ENCODE assay signal across 8 cellular contexts in genomic region chr3:129942296-129942695, GRCh38. TPM values are rescaled to one million over a fixed set of nuclear protein-coding genes. Genes with fewer than 3 reads are reported as not detected.
DNase-seq lines count a peak whose midpoint lies in the region; ATAC-seq and TF ChIP-seq lines count a peak whose summit lies in the region.

No MANE protein-coding gene starts in this region.

- no peaks in the 10 kb centered on the region for H4K20me1 ChIP-seq in DOHH2 (ENCODE audit: control insufficient read depth, insufficient read depth, low read depth, low read length)

- H3K9me2 ChIP-seq in DOHH2 (replicated peaks; ENCODE audit: control insufficient read depth, low read length) = no peaks in the 10 kb centered on the region

- POLR2A ChIA-PET in HEK293 (lab: Yijun Ruan, JAX) = interaction anchor here (0.9 kb wide), 1 partner anchor 164 kb away, joined by 3 read pairs; no protein-coding TSS in a partner anchor

- peak; percentile 80 for DNase-seq in NCI-H2196 (lab: John Stamatoyannopoulos, UW; ENCODE audit: unreplicated experiment)
- DNase-seq in activated CD4-positive, alpha-beta T cell treated with anti-CD3 and anti-CD28 coated beads, Interleukin-2, amount 50 U/mL, for 1 hour = peak; percentile 12
- no peak for DNase-seq in epithelial cell of proximal tubule (ENCODE audit: low read depth)
- peak; percentile 80 for DNase-seq in midbrain (lab: John Stamatoyannopoulos, UW)
- DNase-seq in thoracic aorta (ENCODE audit: low spot score) = no peak
- no peak for DNase-seq in effector CD4-positive, alpha-beta T cell

- no peaks in the 10 kb centered on the region for H3F3A ChIP-seq in DOHH2 (ENCODE audit: control insufficient read depth, insufficient read depth)

- H3K4me3 ChIP-seq in DOHH2 (ENCODE audit: low read length) (no peak overlapping the region), HEK293 (ENCODE audit: low read depth, low read length) (no peak overlapping the region), epithelial cell of proximal tubule (ENCODE audit: low read depth, low read length) (no peak overlapping the region), thoracic aorta (no peak overlapping the region)

- H3K9me3 ChIP-seq in DOHH2 (ENCODE audit: control insufficient read depth, insufficient read depth, low read length) (no peaks in the 10 kb centered on the region), HEK293 (ENCODE audit: control insufficient read depth, insufficient read depth, low read depth, low read length) (no peaks in the 10 kb centered on the region), thoracic aorta (no peaks in the 10 kb centered on the region)

- peak; percentile 75 for TF ChIP-seq CTCF in DOHH2 (IDR thresholded peaks at IDR 0.05; ENCODE audit: low read depth, low read length, poor library complexity, severe bottlenecking)
- TF ChIP-seq CTCF in HEK293 (tag by site-specific recombination; IDR thresholded peaks at IDR 0.05) = peak; percentile 66; the same call in 1 of the 2 replicates
- TF ChIP-seq CTCF in epithelial cell of proximal tubule (conservative IDR thresholded peaks at IDR 0.05; ENCODE audit: low read depth, low read length) = peak; percentile 79
- peak; percentile 55 for TF ChIP-seq CTCF in thoracic aorta (IDR thresholded peaks at IDR 0.05)

- CTCF ChIA-PET in HEK293 (lab: Yijun Ruan, JAX) = interaction anchor here (0.5 to 4.1 kb wide), 27 partner anchors 9 to 860 kb away, joined by 3 to 54 read pairs (median 4); no protein-coding TSS in a partner anchor

- H3K36me3 ChIP-seq in DOHH2 (ENCODE audit: control insufficient read depth, low read length) (no peaks in the 10 kb centered on the region), HEK293 (ENCODE audit: control insufficient read depth in 2 of 2, insufficient read depth in 1 of 2, low read length in 2 of 2) (no peaks in the 10 kb centered on the region), thoracic aorta (no peaks in the 10 kb centered on the region)

- no peaks in the 10 kb centered on the region for H3K79me2 ChIP-seq in DOHH2 (ENCODE audit: control insufficient read depth, low read length)

- H3K4me1 ChIP-seq in DOHH2 (ENCODE audit: control insufficient read depth, low read length) = no peaks in the 10 kb centered on the region
- no peaks in the 10 kb centered on the region for H3K4me1 ChIP-seq in HEK293 (ENCODE audit: control insufficient read depth, insufficient read depth, low read length)
- H3K4me1 ChIP-seq in thoracic aorta (ENCODE audit: control insufficient read depth in 1 of 2, low read depth in 2 of 2) = no peaks in the 10 kb centered on the region

- no peak overlapping the region for H3K27ac ChIP-seq in DOHH2 (ENCODE audit: low read depth, low read length)
- H3K27ac ChIP-seq in HEK293 (ENCODE audit: extremely low read depth, low read depth, low read length) = no peak overlapping the region
- no peak overlapping the region for H3K27ac ChIP-seq in thoracic aorta

- H3K27me3 ChIP-seq in DOHH2 (ENCODE audit: control insufficient read depth, low read length) = no peaks in the 10 kb centered on the region
- H3K27me3 ChIP-seq in thoracic aorta (replicated peaks; ENCODE audit: insufficient read depth) = no peaks in the 10 kb centered on the region

- no peak overlapping the region for H3K4me2 ChIP-seq in DOHH2 (ENCODE audit: low read length)

- no peak for ATAC-seq in thoracic aorta (ENCODE audit: insufficient number of reproducible peaks, low FRiP score, low read depth)

TF ChIP-seq in HEK293, 187 proteins besides CTCF, POLR2A, EP300 and RAD21:
- TF ChIP-seq ZNF214 (tag by site-specific recombination; IDR thresholded peaks at IDR 0.05; ENCODE audit: borderline replicate concordance) (no peak), GLIS1 (tag by site-specific recombination; IDR thresholded peaks at IDR 0.05) (peak; percentile 21; the same call in 1 of the 2 replicates), ZNF335 (tag by site-specific recombination; conservative IDR thresholded peaks at IDR 0.05) (peak; percentile 94), ZNF776 (tag by site-specific recombination; IDR thresholded peaks at IDR 0.05; ENCODE audit: borderline replicate concordance) (no peak), ZNF654 (tag by site-specific recombination; IDR thresholded peaks at IDR 0.05; ENCODE audit: low read depth) (peak; percentile 52), GLIS2 (tag by site-specific recombination; IDR thresholded peaks at IDR 0.05) (0 out of 2 replicates have a peak, but pooled peaks have one; percentile 11), IKZF3 (tag by site-specific recombination; IDR thresholded peaks at IDR 0.05) (0 out of 2 replicates have a peak, but pooled peaks have one; percentile 13)

RNA-seq across cellular contexts. Expression of gene TRH, which starts 32.2 kb away (rescaled TPM):
- total RNA-seq in epithelial cell of proximal tubule (not detected in 2 replicates), thoracic aorta (not detected)

RNA-seq across cellular contexts. Expression of gene TMCC1, which starts 48.8 kb away (rescaled TPM):
- total RNA-seq in epithelial cell of proximal tubule = 18.1 and 24.3 TPM in 2 replicates
- total RNA-seq in thoracic aorta = 10 to 100 TPM; 16.9 to 17.7 TPM

Comparison
In these comparisons a context has a peak if more than half of its experiments do, and no peak if none do; other contexts are left out.
1. DNase-seq: peak in NCI-H2196 (single experiment), activated CD4-positive, alpha-beta T cell treated with anti-CD3 and anti-CD28 coated beads, Interleukin-2, amount 50 U/mL, for 1 hour (single experiment) and midbrain (single experiment); none in epithelial cell of proximal tubule (single experiment), thoracic aorta (single experiment) and effector CD4-positive, alpha-beta T cell (single experiment).
2. Peak in every context shown above with its lines, with median percentiles within 50 percentile points of each other: CTCF ChIP-seq.